In genomic region chr1:23825076-23825761, GRCh38 we compare ENCODE assay signal across 1 cellular context.
TF ChIP-seq lines count a peak whose summit lies in the region.

HMGCL (minus strand) TSS chr1:23825429; CDS start chr1:23825415, 14 bp downstream.

TF ChIP-seq in GM23338, 12 proteins besides CTCF, POLR2A, EP300 and RAD21 (continued from another document):
- no peak for TF ChIP-seq REST (IDR thresholded peaks at IDR 0.05; ENCODE audit: unreplicated experiment)
TF ChIP-seq in GM23338: peak in this region for 3.
